13 cellular contexts compared by ENCODE assay signal in genomic region chr2:164792316-164793127, GRCh38. TPM values are rescaled to one million over a fixed set of nuclear protein-coding genes. Genes with fewer than 3 reads are reported as not detected.
DNase-seq lines count a peak whose midpoint lies in the region; ATAC-seq and TF ChIP-seq lines count a peak whose summit lies in the region.
"Had no signal": no experiment of that assay in that cellular context is flagged by ENCODE, and none has a peak within 500 bp of the region (broad histone marks: within the 10 kb centered on the region; RNA-seq: fewer than 3 reads in every experiment).

No MANE protein-coding gene starts in this region.

- no peaks in the 10 kb centered on the region for H3K36me3 Mint-ChIP-seq in WTC11
- no peaks in the 10 kb centered on the region for H3K36me3 Mint-ChIP-seq in activated naive CD8-positive, alpha-beta T cell treated with anti-CD3 and anti-CD28 coated beads, Interleukin-2, amount 50 U/mL, for 24 hours (ENCODE audit: low read depth)

- peaks cover 5% of the 10 kb centered on the region for H4K20me1 ChIP-seq in hepatocyte (ENCODE audit: insufficient read depth, poor library complexity, severe bottlenecking)

- no peaks in the 10 kb centered on the region for H3K27me3 Mint-ChIP-seq in WTC11 (ENCODE audit: low read depth)
- no peaks in the 10 kb centered on the region for H3K27me3 Mint-ChIP-seq in activated naive CD8-positive, alpha-beta T cell treated with anti-CD3 and anti-CD28 coated beads, Interleukin-2, amount 50 U/mL, for 24 hours

- no peak overlapping the region for H3K4me3 Mint-ChIP-seq in WTC11
- H3K4me3 Mint-ChIP-seq in activated naive CD8-positive, alpha-beta T cell treated with anti-CD3 and anti-CD28 coated beads, Interleukin-2, amount 50 U/mL, for 24 hours: no peak overlapping the region
- H3K4me3 Mint-ChIP-seq: neural crest cell had no signal

- H3K9me3 ChIP-seq in hepatocyte (ENCODE audit: low read depth) (no peaks in the 10 kb centered on the region), thoracic aorta (no peaks in the 10 kb centered on the region)
- H3K9me3 ChIP-seq: stomach had no signal

- peaks cover 4% of the 10 kb centered on the region for H3K4me1 Mint-ChIP-seq in WTC11
- H3K4me1 Mint-ChIP-seq in activated naive CD8-positive, alpha-beta T cell treated with anti-CD3 and anti-CD28 coated beads, Interleukin-2, amount 50 U/mL, for 24 hours: peaks cover 3% of the 10 kb centered on the region

- peaks cover 96% of the 10 kb centered on the region for H3K79me2 ChIP-seq in hepatocyte

- H3K9me3 Mint-ChIP-seq in WTC11: no peaks in the 10 kb centered on the region
- H3K9me3 Mint-ChIP-seq in activated naive CD8-positive, alpha-beta T cell treated with anti-CD3 and anti-CD28 coated beads, Interleukin-2, amount 50 U/mL, for 24 hours: no peaks in the 10 kb centered on the region
- H3K9me3 Mint-ChIP-seq: neural crest cell had no signal

- H3K27me3 ChIP-seq in hepatocyte (no peaks in the 10 kb centered on the region), thoracic aorta (replicated peaks; ENCODE audit: insufficient read depth) (no peaks in the 10 kb centered on the region)
- H3K27me3 ChIP-seq: stomach had no signal

- POLR2A ChIA-PET in WTC11 (lab: Charles Lee): no interaction called here

- peak; percentile 50 for DNase-seq in DMS 273 (lab: John Stamatoyannopoulos, UW; ENCODE audit: unreplicated experiment)
- no peak for DNase-seq in DMS 273 treated with DMSO at 0.1 percent for 48 hours (lab: John Stamatoyannopoulos, UW)
- DNase-seq in WTC11 (ENCODE audit: low spot score): no peak
- DNase-seq in hepatocyte (ENCODE audit: low spot score): no peak
- DNase-seq in thoracic aorta (ENCODE audit: low spot score): no peak
- DNase-seq in COLO829 (ENCODE audit: low spot score): no peak
- DNase-seq in activated naive CD8-positive, alpha-beta T cell treated with anti-CD3 and anti-CD28 coated beads, Interleukin-2, amount 50 U/mL, for 24 hours: no peak
- no peak for DNase-seq in NCI-H510A (lab: John Stamatoyannopoulos, UW)
- DNase-seq: activated CD4-positive, CD25-positive, alpha-beta regulatory T cell; MV-4-11; stomach had no signal

- CTCF ChIA-PET in WTC11 (lab: Charles Lee): no interaction called here

- TF ChIP-seq CTCF in WTC11 (IDR thresholded peaks at IDR 0.05) (no peak), hepatocyte (IDR thresholded peaks at IDR 0.05; ENCODE audit: poor library complexity) (no peak), thoracic aorta (IDR thresholded peaks at IDR 0.05) (no peak)

- H3K36me3 ChIP-seq in hepatocyte (replicated peaks; ENCODE audit: insufficient read depth, low read depth) (no peaks in the 10 kb centered on the region), thoracic aorta (no peaks in the 10 kb centered on the region)
- H3K36me3 ChIP-seq: stomach had no signal

- WGBS in hepatocyte (ENCODE audit: low lambda C conversion rate, missing lambda C conversion rate): 66% methylated on average over 5 of the region's 5 CpGs

- ATAC-seq in WTC11: no peak
- no peak for ATAC-seq in thoracic aorta (ENCODE audit: insufficient number of reproducible peaks, low FRiP score, low read depth)
- ATAC-seq in activated naive CD8-positive, alpha-beta T cell treated with anti-CD3 and anti-CD28 coated beads, Interleukin-2, amount 50 U/mL, for 24 hours: no peak

- H3K9me2 ChIP-seq in hepatocyte (replicated peaks; ENCODE audit: insufficient read depth): no peaks in the 10 kb centered on the region

- peak overlapping the region; percentile 25; the same call in 1 of the 2 replicates for H3K27ac Mint-ChIP-seq in WTC11
- no peak overlapping the region for H3K27ac Mint-ChIP-seq in activated naive CD8-positive, alpha-beta T cell treated with anti-CD3 and anti-CD28 coated beads, Interleukin-2, amount 50 U/mL, for 24 hours

- H3K27ac ChIP-seq in hepatocyte (peak overlapping the region; percentile 28), thoracic aorta (peak overlapping the region; percentile 38 to 39)
- H3K27ac ChIP-seq: 22Rv1, stomach had no signal

- peaks cover 19% of the 10 kb centered on the region for H3K4me1 ChIP-seq in hepatocyte (ENCODE audit: insufficient read depth)
- H3K4me1 ChIP-seq in thoracic aorta (ENCODE audit: control insufficient read depth in 1 of 2, low read depth in 2 of 2): peaks cover 28 to 62% of the 10 kb centered on the region in 2 donors

- H3K4me3 ChIP-seq in hepatocyte: no peak overlapping the region
- H3K4me3 ChIP-seq in thoracic aorta: no peak overlapping the region
- H3K4me3 ChIP-seq: stomach had no signal

- H2AFZ ChIP-seq in hepatocyte: no peak overlapping the region

- H3K4me2 ChIP-seq in hepatocyte: peak overlapping the region; percentile 33

TF ChIP-seq in WTC11, 78 proteins besides CTCF, POLR2A, EP300 and RAD21 (continues in another document):
- no peak for TF ChIP-seq ETV6 (CRISPR knock-in tag; IDR thresholded peaks at IDR 0.05)
- TF ChIP-seq TP53 (CRISPR knock-in tag; IDR thresholded peaks at IDR 0.05): no peak
- TF ChIP-seq IRF2 (CRISPR knock-in tag; IDR thresholded peaks at IDR 0.05; ENCODE audit: borderline replicate concordance, low read depth): no peak
- no peak for TF ChIP-seq ZNF396 (CRISPR knock-in tag; IDR thresholded peaks at IDR 0.05; ENCODE audit: borderline replicate concordance)
- TF ChIP-seq ESRRA (CRISPR knock-in tag; IDR thresholded peaks at IDR 0.05; ENCODE audit: borderline replicate concordance): no peak
- TF ChIP-seq CBFB (CRISPR knock-in tag; IDR thresholded peaks at IDR 0.05; ENCODE audit: low read depth): no peak
- TF ChIP-seq, protein P1, sequence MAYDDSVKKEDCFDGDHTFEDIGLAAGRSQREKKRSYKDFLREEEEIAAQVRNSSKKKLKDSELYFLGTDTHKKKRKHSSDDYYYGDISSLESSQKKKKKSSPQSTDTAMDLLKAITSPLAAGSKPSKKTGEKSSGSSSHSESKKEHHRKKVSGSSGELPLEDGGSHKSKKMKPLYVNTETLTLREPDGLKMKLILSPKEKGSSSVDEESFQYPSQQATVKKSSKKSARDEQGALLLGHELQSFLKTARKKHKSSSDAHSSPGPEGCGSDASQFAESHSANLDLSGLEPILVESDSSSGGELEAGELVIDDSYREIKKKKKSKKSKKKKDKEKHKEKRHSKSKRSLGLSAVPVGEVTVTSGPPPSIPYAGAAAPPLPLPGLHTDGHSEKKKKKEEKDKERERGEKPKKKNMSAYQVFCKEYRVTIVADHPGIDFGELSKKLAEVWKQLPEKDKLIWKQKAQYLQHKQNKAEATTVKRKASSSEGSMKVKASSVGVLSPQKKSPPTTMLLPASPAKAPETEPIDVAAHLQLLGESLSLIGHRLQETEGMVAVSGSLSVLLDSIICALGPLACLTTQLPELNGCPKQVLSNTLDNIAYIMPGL (CRISPR knock-in tag; IDR thresholded peaks at IDR 0.05): no peak
- TF ChIP-seq, protein P2, sequence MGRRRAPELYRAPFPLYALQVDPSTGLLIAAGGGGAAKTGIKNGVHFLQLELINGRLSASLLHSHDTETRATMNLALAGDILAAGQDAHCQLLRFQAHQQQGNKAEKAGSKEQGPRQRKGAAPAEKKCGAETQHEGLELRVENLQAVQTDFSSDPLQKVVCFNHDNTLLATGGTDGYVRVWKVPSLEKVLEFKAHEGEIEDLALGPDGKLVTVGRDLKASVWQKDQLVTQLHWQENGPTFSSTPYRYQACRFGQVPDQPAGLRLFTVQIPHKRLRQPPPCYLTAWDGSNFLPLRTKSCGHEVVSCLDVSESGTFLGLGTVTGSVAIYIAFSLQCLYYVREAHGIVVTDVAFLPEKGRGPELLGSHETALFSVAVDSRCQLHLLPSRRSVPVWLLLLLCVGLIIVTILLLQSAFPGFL (CRISPR knock-in tag; IDR thresholded peaks at IDR 0.05; ENCODE audit: borderline replicate concordance): no peak
- TF ChIP-seq ZSCAN18 (CRISPR knock-in tag; IDR thresholded peaks at IDR 0.05): no peak
- no peak for TF ChIP-seq FOXJ3 (CRISPR knock-in tag; IDR thresholded peaks at IDR 0.05; ENCODE audit: borderline replicate concordance)
- TF ChIP-seq, protein P3, sequence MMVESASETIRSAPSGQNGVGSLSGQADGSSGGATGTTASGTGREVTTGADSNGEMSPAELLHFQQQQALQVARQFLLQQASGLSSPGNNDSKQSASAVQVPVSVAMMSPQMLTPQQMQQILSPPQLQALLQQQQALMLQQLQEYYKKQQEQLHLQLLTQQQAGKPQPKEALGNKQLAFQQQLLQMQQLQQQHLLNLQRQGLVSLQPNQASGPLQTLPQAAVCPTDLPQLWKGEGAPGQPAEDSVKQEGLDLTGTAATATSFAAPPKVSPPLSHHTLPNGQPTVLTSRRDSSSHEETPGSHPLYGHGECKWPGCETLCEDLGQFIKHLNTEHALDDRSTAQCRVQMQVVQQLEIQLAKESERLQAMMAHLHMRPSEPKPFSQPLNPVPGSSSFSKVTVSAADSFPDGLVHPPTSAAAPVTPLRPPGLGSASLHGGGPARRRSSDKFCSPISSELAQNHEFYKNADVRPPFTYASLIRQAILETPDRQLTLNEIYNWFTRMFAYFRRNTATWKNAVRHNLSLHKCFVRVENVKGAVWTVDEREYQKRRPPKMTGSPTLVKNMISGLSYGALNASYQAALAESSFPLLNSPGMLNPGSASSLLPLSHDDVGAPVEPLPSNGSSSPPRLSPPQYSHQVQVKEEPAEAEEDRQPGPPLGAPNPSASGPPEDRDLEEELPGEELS (CRISPR knock-in tag; IDR thresholded peaks at IDR 0.05): no peak
- no peak for TF ChIP-seq E2F4 (CRISPR knock-in tag; IDR thresholded peaks at IDR 0.05; ENCODE audit: borderline replicate concordance, low read depth)

RNA-seq across cellular contexts. Expression of gene COBLL1, which starts 49.1 kb away (rescaled TPM):
- total RNA-seq in WTC11 (2021): 4.4 to 6.3 TPM (median 5.8 TPM) in 3 replicates
- 146 TPM in 2 replicates for total RNA-seq in hepatocyte
- polyA plus RNA-seq in hepatocyte: 87.3 and 108 TPM in 2 replicates
- total RNA-seq in thoracic aorta: 10 to 100 TPM; 62.0 to 64.6 TPM
